In the genomic region with DNA sequence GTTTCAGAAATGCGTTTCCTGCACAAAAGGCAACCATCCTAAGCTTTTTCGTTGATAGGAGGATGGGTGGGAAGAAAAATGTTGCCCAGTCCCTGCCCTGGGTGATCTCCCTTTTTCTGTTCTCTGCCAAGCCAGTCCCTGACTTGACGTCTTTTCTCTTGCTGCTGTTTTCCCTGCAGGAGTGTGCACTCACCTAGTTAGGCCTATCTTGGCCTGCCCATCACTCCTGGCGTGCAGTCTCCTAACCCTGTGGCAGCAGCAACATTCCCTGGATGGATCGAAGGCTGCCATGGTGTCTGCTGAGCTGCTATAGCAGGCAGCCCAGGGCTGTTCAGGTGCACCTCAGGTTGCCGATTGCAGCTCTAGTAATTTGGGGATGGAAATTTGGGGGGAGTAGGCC, we compare ENCODE assay signal across 9 cellular contexts. TPM values are rescaled to one million over a fixed set of nuclear protein-coding genes. Genes with fewer than 3 reads are reported as not detected.
A peak's percentile ranks its signal among the peaks of the same experiment; 100 is the strongest.
DNase-seq lines count a peak whose midpoint lies in the region; ATAC-seq, FAIRE-seq and TF ChIP-seq lines count a peak whose summit lies in the region.
"Had no signal": no experiment of that assay in that cellular context is flagged by ENCODE, and none has a peak within 500 bp of the region (broad histone marks: within the 10 kb centered on the region; RNA-seq: fewer than 3 reads in every experiment).

No MANE protein-coding gene starts in this region.

- H3K4me1 ChIP-seq in duodenal mucosa (ENCODE audit: control insufficient read depth in 1 of 2, insufficient read depth in 2 of 2, low read length in 2 of 2): peaks cover 23 to 31% of the 10 kb centered on the region in 2 donors

- H3K27ac ChIP-seq in duodenal mucosa (ENCODE audit: low read depth, low read length) (no peak overlapping the region), neural cell (ENCODE audit: low read length) (peak overlapping the region; percentile 44)

- peaks cover 25% of the 10 kb centered on the region for H3K79me2 ChIP-seq in neural cell (replicated peaks; ENCODE audit: insufficient read depth, low read length)

- DNase-seq in CD14-positive monocyte (ENCODE audit: low spot score) (no peak), NCI-H2227 (lab: John Stamatoyannopoulos, UW; ENCODE audit: unreplicated experiment) (peak; percentile 36), mesenteric fat pad (ENCODE audit: low spot score) (no peak), NOMO-1 (lab: John Stamatoyannopoulos, UW; ENCODE audit: unreplicated experiment in 2 of 2) (no peak), GM19239 (ENCODE audit: insufficient read length, low spot score) (no peak)

- H3K9me3 Mint-ChIP-seq in CD14-positive monocyte: no peaks in the 10 kb centered on the region

- peaks cover 3% of the 10 kb centered on the region for H3F3A ChIP-seq in neural cell (ENCODE audit: insufficient read depth, low read length, poor library complexity, severe bottlenecking)

- no peak for TF ChIP-seq RAD21 in neural cell (conservative IDR thresholded peaks at IDR 0.05)

- peak overlapping the region; percentile 84 for H3K4me2 ChIP-seq in neural cell (ENCODE audit: low read length)

- no peak overlapping the region for H2AFZ ChIP-seq in neural cell (ENCODE audit: low read depth, low read length)

- H3K36me3 ChIP-seq in duodenal mucosa (ENCODE audit: control insufficient read depth in 1 of 2, insufficient read depth in 2 of 2, low read length in 2 of 2) (peaks cover 6 to 16% of the 10 kb centered on the region in 2 donors), neural cell (ENCODE audit: insufficient read depth, low read length) (no peaks in the 10 kb centered on the region)

- H3K4me1 Mint-ChIP-seq in CD14-positive monocyte: peaks cover 22% of the 10 kb centered on the region

- no peaks in the 10 kb centered on the region for H3K27me3 Mint-ChIP-seq in CD14-positive monocyte (ENCODE audit: low read depth in 3 of 3)

- no peaks in the 10 kb centered on the region for H3K9me3 ChIP-seq in duodenal mucosa (ENCODE audit: control insufficient read depth in 1 of 2, low read length in 2 of 2)
- no peaks in the 10 kb centered on the region for H3K9me3 ChIP-seq in neural cell (ENCODE audit: low read length)

- peak overlapping the region; percentile 75 to 81 for H3K4me3 ChIP-seq in duodenal mucosa (ENCODE audit: low read depth in 1 of 2, low read length in 2 of 2)
- peak overlapping the region; percentile 91 for H3K4me3 ChIP-seq in neural cell (ENCODE audit: low read length)

- no peak for TF ChIP-seq EP300 in neural cell (conservative IDR thresholded peaks at IDR 0.05; ENCODE audit: poor library complexity, severe bottlenecking)

- ATAC-seq in HG03520 (IDR thresholded peaks at IDR 0.05; ENCODE audit: unreplicated experiment): no peak

- H4K20me1 ChIP-seq in neural cell (ENCODE audit: insufficient read depth): no peaks in the 10 kb centered on the region

- peaks cover 29 to 34% of the 10 kb centered on the region in 2 donors for H3K36me3 Mint-ChIP-seq in CD14-positive monocyte

- H3K4me3 Mint-ChIP-seq in CD14-positive monocyte: peak overlapping the region; percentile 87 to 90

- H3K9ac ChIP-seq in duodenal mucosa (ENCODE audit: low read depth in 1 of 2, low read length in 2 of 2) (peak overlapping the region; percentile 76 to 78), neural cell (ENCODE audit: low read length) (peak overlapping the region; percentile 84)

- FAIRE-seq in GM19239 (lab: Jason Lieb, UNC): no peak
- FAIRE-seq: frontal cortex had no signal

- H3K9me2 ChIP-seq in neural cell (ENCODE audit: insufficient read depth, low read length): no peaks in the 10 kb centered on the region

- intact Hi-C loops in CD14-positive monocyte (cut with micrococcal nuclease): loop anchor here (5.0 kb wide), 2 partner anchors 34 to 64 kb away; no protein-coding TSS in a partner anchor

- H3K27ac Mint-ChIP-seq in CD14-positive monocyte: peak overlapping the region in 4 of 7 donors; percentile 8 to 87 (median 72)

- H3K27me3 ChIP-seq in duodenal mucosa (ENCODE audit: control insufficient read depth in 1 of 2, insufficient read depth in 2 of 2, low read length in 2 of 2) (no peaks in the 10 kb centered on the region), neural cell (ENCODE audit: insufficient read depth, low read depth, low read length) (no peaks in the 10 kb centered on the region)

- no peak for TF ChIP-seq CTCF in CD14-positive monocyte (IDR thresholded peaks at IDR 0.05)
- no peak for TF ChIP-seq CTCF in neural cell (IDR thresholded peaks at IDR 0.05; ENCODE audit: poor library complexity, severe bottlenecking)

TF ChIP-seq in neural cell, 6 proteins besides CTCF, POLR2A, EP300 and RAD21:
- TF ChIP-seq SMC3 (conservative IDR thresholded peaks at IDR 0.05; ENCODE audit: poor library complexity): no peak

RNA-seq across cellular contexts. Expression of gene UNC119B, which starts 1.2 kb away (rescaled TPM):
- 1 to 10 TPM; 1.1 to 2.1 TPM for polyA plus RNA-seq in CD14-positive monocyte
- polyA plus RNA-seq in neural cell: 17.3 and 20.3 TPM in 2 replicates
- polyA minus RNA-seq in neural cell: 30.7 and 32.0 TPM in 2 replicates
- 20.4 TPM for total RNA-seq in mesenteric fat pad

RNA-seq across cellular contexts. Expression of gene ACADS, which starts 14.2 kb away (rescaled TPM):
- polyA plus RNA-seq in CD14-positive monocyte (10 to 100 TPM; 18.2 to 25.1 TPM), neural cell (3.6 and 5.2 TPM in 2 replicates)
- polyA minus RNA-seq in neural cell: 0.58 and 1.2 TPM in 2 replicates
- total RNA-seq in mesenteric fat pad: 66.9 TPM

RNA-seq across cellular contexts. Expression of gene MLEC, which starts 24.5 kb away (rescaled TPM):
- polyA plus RNA-seq in CD14-positive monocyte: 10 to 100 TPM; 65.3 to 79.5 TPM
- polyA plus RNA-seq in neural cell: 27.4 and 33.2 TPM in 2 replicates
- polyA minus RNA-seq in neural cell: 50.2 and 56.0 TPM in 2 replicates
- total RNA-seq in mesenteric fat pad: 154 TPM
